Comparison of ENCODE assay signal across 1 cellular context in the genomic region with DNA sequence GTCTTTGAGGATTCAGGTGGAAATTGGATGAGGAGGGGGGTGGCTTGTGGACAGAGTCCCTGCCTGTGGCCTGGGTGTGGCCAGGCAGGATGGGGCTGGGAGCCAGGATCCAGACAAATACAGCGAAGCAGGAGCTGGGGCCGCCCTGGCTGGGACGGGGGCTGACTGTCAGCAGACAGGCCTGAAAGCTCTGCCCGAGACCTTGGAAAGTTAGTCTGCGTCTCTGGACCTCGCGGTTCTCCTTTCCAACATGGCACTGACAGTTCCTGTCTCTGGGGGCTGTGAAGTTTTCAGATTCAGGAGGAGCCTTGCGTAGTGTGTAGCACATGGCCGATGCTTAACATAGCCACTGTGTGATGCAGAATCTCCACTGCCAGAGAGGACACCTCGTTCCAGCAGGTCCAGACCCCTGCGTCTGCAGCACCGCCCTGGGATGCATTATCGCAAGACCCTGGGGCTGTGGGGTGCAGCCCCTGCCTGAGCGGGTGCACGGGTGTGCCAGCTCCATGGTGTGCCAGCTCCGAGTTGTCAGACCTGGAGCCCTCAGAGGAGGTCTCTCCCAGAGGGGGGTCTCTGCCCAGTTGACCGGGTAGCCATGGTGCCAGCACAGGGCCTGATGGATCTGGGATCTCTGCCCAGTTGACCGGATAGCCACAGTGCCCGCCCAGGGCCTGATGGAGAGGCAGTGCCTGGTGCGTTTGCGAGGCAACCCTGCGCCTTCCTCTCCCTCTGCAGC.
TF ChIP-seq lines count a peak whose summit lies in the region.

No MANE protein-coding gene starts in this region.

TF ChIP-seq in IMR-90, 13 proteins besides CTCF, POLR2A, EP300 and RAD21 (continued from another document):
- no peak for TF ChIP-seq USF2 (IDR thresholded peaks at IDR 0.05; ENCODE audit: low read depth, low read length)
- no peak for TF ChIP-seq MAZ (IDR thresholded peaks at IDR 0.05; ENCODE audit: borderline replicate concordance, low read depth, low read length)
- no peak for TF ChIP-seq MAFK (IDR thresholded peaks at IDR 0.05; ENCODE audit: low read depth, low read length)
- TF ChIP-seq, protein P1, sequence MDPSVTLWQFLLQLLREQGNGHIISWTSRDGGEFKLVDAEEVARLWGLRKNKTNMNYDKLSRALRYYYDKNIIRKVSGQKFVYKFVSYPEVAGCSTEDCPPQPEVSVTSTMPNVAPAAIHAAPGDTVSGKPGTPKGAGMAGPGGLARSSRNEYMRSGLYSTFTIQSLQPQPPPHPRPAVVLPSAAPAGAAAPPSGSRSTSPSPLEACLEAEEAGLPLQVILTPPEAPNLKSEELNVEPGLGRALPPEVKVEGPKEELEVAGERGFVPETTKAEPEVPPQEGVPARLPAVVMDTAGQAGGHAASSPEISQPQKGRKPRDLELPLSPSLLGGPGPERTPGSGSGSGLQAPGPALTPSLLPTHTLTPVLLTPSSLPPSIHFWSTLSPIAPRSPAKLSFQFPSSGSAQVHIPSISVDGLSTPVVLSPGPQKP (IDR thresholded peaks at IDR 0.05; ENCODE audit: borderline replicate concordance, low read depth, low read length), result no peak
